In genomic region chr1:57117753-57118152, GRCh38 we compare ENCODE assay signal across 27 cellular contexts.
"Had no signal": no experiment of that assay in that cellular context is flagged by ENCODE, and none has a peak within 500 bp of the region (broad histone marks: within the 10 kb centered on the region; RNA-seq: fewer than 3 reads in every experiment).

No MANE protein-coding gene starts in this region.

- H3K36me3 ChIP-seq: colonic mucosa, esophagus muscularis mucosa, esophagus squamous epithelium, gastrocnemius medialis, gastroesophageal sphincter, heart left ventricle had no signal

- H3K27ac ChIP-seq: colonic mucosa, coronary artery, dorsolateral prefrontal cortex, epithelial cell of prostate, esophagus muscularis mucosa, esophagus squamous epithelium, foreskin keratinocyte, gastrocnemius medialis, gastroesophageal sphincter, heart left ventricle had no signal

- H3K4me3 ChIP-seq: colonic mucosa, coronary artery, dorsolateral prefrontal cortex, esophagus muscularis mucosa, esophagus squamous epithelium, gastrocnemius medialis, gastroesophageal sphincter, heart left ventricle had no signal

- ATAC-seq: effector memory CD8-positive, alpha-beta T cell; esophagus mucosa; gastrocnemius medialis; gastroesophageal sphincter had no signal

- H3K9me3 ChIP-seq: colonic mucosa, esophagus muscularis mucosa, esophagus squamous epithelium, gastrocnemius medialis, gastroesophageal sphincter, heart left ventricle had no signal

- H3K27me3 ChIP-seq: colonic mucosa, esophagus muscularis mucosa, esophagus squamous epithelium, foreskin keratinocyte, gastrocnemius medialis, gastroesophageal sphincter, heart left ventricle had no signal

- DNase-seq: colonic mucosa; cortex of kidney; dermis blood vessel endothelial cell; dorsolateral prefrontal cortex; effector CD4-positive, alpha-beta T cell; effector CD8-positive, alpha-beta T cell; effector memory CD4-positive, alpha-beta T cell; effector memory CD8-positive, alpha-beta T cell; endodermal cell; erythroblast; esophagus squamous epithelium; foreskin fibroblast; foreskin keratinocyte; foreskin melanocyte; gastrocnemius medialis; glutamatergic neuron; head of caudate nucleus; heart left ventricle had no signal

- H3K4me1 ChIP-seq: colonic mucosa, foreskin keratinocyte, gastrocnemius medialis had no signal

- FAIRE-seq: colon, endometrium, endothelial cell of umbilical vein, frontal cortex had no signal
